ENCODE assay signal across 2 cellular contexts in the genomic region with DNA sequence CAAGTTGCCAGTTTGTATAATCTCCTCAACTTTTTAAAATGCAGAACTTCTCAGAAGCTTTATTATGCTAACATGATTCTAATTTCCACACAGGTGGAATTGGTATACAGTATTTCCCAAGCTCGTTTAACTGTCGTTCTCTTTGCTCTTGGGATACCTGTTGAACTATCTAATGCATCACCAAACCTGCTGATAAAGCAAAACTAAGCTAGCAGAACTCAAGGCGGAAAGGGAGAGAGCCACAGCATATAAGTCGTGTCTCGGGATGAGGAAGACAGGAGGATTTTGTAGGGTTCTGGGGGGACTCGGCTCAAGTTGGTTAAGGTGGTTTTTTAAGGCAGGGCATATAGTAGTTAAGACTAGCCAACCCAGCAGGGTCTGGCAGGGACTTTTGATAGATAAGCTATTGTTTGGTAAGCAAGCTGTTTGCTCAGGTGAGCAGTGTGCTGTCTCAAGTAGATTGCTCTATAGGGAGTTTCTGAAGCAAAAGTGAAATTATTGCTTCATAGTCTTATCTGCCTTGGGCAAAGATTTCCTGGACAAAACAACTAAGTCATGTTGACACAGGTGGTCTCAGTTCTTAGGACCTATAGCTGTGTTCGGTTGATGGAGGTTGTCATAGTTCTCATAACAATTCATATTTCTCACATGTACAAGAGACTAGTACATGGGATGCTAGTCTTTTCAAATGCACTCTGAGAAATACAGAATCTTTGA.
A peak's percentile ranks its signal among the peaks of the same experiment; 100 is the strongest.
TF ChIP-seq lines count a peak whose summit lies in the region.

No MANE protein-coding gene starts in this region.

TF ChIP-seq in GM23338, 12 proteins besides CTCF, POLR2A, EP300 and RAD21:
- TF ChIP-seq JUNB (IDR thresholded peaks at IDR 0.05; ENCODE audit: unreplicated experiment): no peak

TF ChIP-seq in K562, 482 proteins besides CTCF, POLR2A, EP300 and RAD21 (continues in another document):
- TF ChIP-seq TBP (optimal IDR thresholded peaks at IDR 0.05; ENCODE audit: low read depth, low read length) (no peak), ZNF143 (CRISPR knock-in tag; IDR thresholded peaks at IDR 0.05) (no peak), ZNF239 (CRISPR knock-in tag; IDR thresholded peaks at IDR 0.05) (no peak), ELF4 (CRISPR knock-in tag; IDR thresholded peaks at IDR 0.05) (no peak), MCM5 (IDR thresholded peaks at IDR 0.05; ENCODE audit: low read depth) (no peak), CEBPG (CRISPR knock-in tag; IDR thresholded peaks at IDR 0.05) (no peak), CEBPG (tag; conservative IDR thresholded peaks at IDR 0.05 in 1 of 2, IDR thresholded peaks at IDR 0.05 in 1 of 2) (peak; percentile 65 to 70), SIRT6 (IDR thresholded peaks at IDR 0.05; ENCODE audit: low read depth, low read length) (no peak), MAZ (CRISPR knock-in tag; conservative IDR thresholded peaks at IDR 0.05 in 1 of 2, IDR thresholded peaks at IDR 0.05 in 1 of 2) (no peak), RAD51 (IDR thresholded peaks at IDR 0.05; ENCODE audit: borderline replicate concordance, low read depth) (no peak), ZNF12 (CRISPR knock-in tag; IDR thresholded peaks at IDR 0.05) (no peak), HSF4 (CRISPR knock-in tag; IDR thresholded peaks at IDR 0.05; ENCODE audit: borderline replicate concordance) (no peak), MYNN (IDR thresholded peaks at IDR 0.05) (no peak), MYNN (CRISPR knock-in tag; IDR thresholded peaks at IDR 0.05) (no peak), TAF1 (IDR thresholded peaks at IDR 0.05; ENCODE audit: control insufficient read depth, extremely low read depth, insufficient read depth, low read length, severe bottlenecking) (no peak), SIN3B (IDR thresholded peaks at IDR 0.05; ENCODE audit: low read depth) (no peak), ZNF140 (CRISPR knock-in tag; IDR thresholded peaks at IDR 0.05) (no peak), POLR3A (IDR thresholded peaks at IDR 0.05; ENCODE audit: borderline replicate concordance, extremely low read depth, insufficient read depth, insufficient read length) (no peak), CHD4 (IDR thresholded peaks at IDR 0.05; ENCODE audit: insufficient read depth, insufficient replicate concordance, low read depth, low read length, poor library complexity, severe bottlenecking) (no peak), NCOA1 (IDR thresholded peaks at IDR 0.05; ENCODE audit: low read depth) (no peak), ZKSCAN8 (CRISPR knock-in tag; IDR thresholded peaks at IDR 0.05) (no peak), ZNF830 (CRISPR knock-in tag; IDR thresholded peaks at IDR 0.05) (no peak), TFAM (CRISPR knock-in tag; conservative IDR thresholded peaks at IDR 0.05) (no peak), ZNF316 (IDR thresholded peaks at IDR 0.05) (peak; percentile 72), KDM5B (IDR thresholded peaks at IDR 0.05; ENCODE audit: insufficient replicate concordance, low read depth, low read length) (no peak), ZC3H11A (IDR thresholded peaks at IDR 0.05; ENCODE audit: low read depth, low read length) (no peak), NFRKB (IDR thresholded peaks at IDR 0.05; ENCODE audit: low read depth) (no peak), NCOA2 (IDR thresholded peaks at IDR 0.05; ENCODE audit: partially characterized antibody in 2 of 2) (no peak), ZNF41 (CRISPR knock-in tag; conservative IDR thresholded peaks at IDR 0.05) (no peak), ZFPM2 (CRISPR knock-in tag; IDR thresholded peaks at IDR 0.05) (no peak), FOXJ2 (tag; IDR thresholded peaks at IDR 0.05) (no peak), STAT5A (IDR thresholded peaks at IDR 0.05; ENCODE audit: borderline replicate concordance, low read length) (no peak), HNRNPK (IDR thresholded peaks at IDR 0.05; ENCODE audit: low read depth, low read length, poor library complexity, severe bottlenecking) (no peak), CEBPB (tag; IDR thresholded peaks at IDR 0.05) (peak; percentile 64), ZNF165 (CRISPR knock-in tag; IDR thresholded peaks at IDR 0.05; ENCODE audit: borderline replicate concordance) (no peak), CBX8 (IDR thresholded peaks at IDR 0.05; ENCODE audit: borderline replicate concordance, extremely low read depth, low read depth, low read length, poor library complexity, severe bottlenecking) (no peak), ZNF174 (CRISPR knock-in tag; IDR thresholded peaks at IDR 0.05) (no peak), MEF2D (tag; conservative IDR thresholded peaks at IDR 0.05; ENCODE audit: low read depth) (no peak), NFATC3 (IDR thresholded peaks at IDR 0.05) (no peak), E2F3 (CRISPR knock-in tag; IDR thresholded peaks at IDR 0.05) (no peak), HMG20A (CRISPR knock-in tag; conservative IDR thresholded peaks at IDR 0.05) (no peak), MXI1 (IDR thresholded peaks at IDR 0.05; ENCODE audit: low read depth, low read length) (no peak), JUND (IDR thresholded peaks at IDR 0.05; ENCODE audit: borderline replicate concordance, low read depth, low read length) (no peak), JUND (tag; IDR thresholded peaks at IDR 0.05; ENCODE audit: borderline replicate concordance, low read depth, low read length) (no peak), SMAD4 (CRISPR knock-in tag; conservative IDR thresholded peaks at IDR 0.05) (no peak)
- TF ChIP-seq, protein P1, sequence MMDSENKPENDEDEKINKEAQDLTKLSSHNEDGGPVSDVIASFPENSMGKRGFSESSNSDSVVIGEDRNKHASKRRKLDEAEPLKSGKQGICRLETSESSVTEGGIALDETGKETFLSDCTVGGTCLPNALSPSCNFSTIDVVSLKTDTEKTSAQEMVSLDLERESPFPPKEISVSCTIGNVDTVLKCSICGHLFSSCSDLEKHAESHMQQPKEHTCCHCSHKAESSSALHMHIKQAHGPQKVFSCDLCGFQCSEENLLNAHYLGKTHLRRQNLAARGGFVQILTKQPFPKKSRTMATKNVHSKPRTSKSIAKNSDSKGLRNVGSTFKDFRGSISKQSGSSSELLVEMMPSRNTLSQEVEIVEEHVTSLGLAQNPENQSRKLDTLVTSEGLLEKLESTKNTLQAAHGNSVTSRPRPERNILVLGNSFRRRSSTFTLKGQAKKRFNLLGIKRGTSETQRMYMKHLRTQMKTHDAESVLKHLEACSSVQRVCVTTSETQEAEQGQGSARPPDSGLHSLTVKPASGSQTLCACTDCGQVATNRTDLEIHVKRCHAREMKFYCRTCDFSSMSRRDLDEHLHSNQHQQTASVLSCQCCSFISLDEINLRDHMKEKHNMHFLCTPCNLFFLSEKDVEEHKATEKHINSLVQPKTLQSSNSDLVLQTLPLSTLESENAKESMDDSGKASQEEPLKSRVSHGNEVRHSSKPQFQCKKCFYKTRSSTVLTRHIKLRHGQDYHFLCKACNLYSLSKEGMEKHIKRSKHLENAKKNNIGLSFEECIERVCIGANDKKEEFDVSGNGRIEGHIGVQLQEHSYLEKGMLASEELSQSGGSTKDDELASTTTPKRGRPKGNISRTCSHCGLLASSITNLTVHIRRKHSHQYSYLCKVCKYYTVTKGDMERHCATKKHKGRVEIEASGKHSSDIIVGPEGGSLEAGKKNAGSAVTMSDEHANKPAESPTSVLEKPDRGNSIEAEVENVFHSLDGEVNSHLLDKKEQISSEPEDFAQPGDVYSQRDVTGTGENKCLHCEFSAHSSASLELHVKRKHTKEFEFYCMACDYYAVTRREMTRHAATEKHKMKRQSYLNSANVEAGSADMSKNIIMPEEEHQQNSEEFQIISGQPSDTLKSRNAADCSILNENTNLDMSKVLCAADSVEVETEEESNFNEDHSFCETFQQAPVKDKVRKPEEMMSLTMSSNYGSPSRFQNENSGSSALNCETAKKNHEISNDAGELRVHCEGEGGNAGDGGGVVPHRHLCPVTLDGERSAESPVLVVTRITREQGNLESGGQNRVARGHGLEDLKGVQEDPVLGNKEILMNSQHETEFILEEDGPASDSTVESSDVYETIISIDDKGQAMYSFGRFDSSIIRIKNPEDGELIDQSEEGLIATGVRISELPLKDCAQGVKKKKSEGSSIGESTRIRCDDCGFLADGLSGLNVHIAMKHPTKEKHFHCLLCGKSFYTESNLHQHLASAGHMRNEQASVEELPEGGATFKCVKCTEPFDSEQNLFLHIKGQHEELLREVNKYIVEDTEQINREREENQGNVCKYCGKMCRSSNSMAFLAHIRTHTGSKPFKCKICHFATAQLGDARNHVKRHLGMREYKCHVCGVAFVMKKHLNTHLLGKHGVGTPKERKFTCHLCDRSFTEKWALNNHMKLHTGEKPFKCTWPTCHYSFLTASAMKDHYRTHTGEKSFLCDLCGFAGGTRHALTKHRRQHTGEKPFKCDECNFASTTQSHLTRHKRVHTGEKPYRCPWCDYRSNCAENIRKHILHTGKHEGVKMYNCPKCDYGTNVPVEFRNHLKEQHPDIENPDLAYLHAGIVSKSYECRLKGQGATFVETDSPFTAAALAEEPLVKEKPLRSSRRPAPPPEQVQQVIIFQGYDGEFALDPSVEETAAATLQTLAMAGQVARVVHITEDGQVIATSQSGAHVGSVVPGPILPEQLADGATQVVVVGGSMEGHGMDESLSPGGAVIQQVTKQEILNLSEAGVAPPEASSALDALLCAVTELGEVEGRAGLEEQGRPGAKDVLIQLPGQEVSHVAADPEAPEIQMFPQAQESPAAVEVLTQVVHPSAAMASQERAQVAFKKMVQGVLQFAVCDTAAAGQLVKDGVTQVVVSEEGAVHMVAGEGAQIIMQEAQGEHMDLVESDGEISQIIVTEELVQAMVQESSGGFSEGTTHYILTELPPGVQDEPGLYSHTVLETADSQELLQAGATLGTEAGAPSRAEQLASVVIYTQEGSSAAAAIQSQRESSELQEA (IDR thresholded peaks at IDR 0.05; ENCODE audit: low read depth): no peak
- TF ChIP-seq, protein P2, sequence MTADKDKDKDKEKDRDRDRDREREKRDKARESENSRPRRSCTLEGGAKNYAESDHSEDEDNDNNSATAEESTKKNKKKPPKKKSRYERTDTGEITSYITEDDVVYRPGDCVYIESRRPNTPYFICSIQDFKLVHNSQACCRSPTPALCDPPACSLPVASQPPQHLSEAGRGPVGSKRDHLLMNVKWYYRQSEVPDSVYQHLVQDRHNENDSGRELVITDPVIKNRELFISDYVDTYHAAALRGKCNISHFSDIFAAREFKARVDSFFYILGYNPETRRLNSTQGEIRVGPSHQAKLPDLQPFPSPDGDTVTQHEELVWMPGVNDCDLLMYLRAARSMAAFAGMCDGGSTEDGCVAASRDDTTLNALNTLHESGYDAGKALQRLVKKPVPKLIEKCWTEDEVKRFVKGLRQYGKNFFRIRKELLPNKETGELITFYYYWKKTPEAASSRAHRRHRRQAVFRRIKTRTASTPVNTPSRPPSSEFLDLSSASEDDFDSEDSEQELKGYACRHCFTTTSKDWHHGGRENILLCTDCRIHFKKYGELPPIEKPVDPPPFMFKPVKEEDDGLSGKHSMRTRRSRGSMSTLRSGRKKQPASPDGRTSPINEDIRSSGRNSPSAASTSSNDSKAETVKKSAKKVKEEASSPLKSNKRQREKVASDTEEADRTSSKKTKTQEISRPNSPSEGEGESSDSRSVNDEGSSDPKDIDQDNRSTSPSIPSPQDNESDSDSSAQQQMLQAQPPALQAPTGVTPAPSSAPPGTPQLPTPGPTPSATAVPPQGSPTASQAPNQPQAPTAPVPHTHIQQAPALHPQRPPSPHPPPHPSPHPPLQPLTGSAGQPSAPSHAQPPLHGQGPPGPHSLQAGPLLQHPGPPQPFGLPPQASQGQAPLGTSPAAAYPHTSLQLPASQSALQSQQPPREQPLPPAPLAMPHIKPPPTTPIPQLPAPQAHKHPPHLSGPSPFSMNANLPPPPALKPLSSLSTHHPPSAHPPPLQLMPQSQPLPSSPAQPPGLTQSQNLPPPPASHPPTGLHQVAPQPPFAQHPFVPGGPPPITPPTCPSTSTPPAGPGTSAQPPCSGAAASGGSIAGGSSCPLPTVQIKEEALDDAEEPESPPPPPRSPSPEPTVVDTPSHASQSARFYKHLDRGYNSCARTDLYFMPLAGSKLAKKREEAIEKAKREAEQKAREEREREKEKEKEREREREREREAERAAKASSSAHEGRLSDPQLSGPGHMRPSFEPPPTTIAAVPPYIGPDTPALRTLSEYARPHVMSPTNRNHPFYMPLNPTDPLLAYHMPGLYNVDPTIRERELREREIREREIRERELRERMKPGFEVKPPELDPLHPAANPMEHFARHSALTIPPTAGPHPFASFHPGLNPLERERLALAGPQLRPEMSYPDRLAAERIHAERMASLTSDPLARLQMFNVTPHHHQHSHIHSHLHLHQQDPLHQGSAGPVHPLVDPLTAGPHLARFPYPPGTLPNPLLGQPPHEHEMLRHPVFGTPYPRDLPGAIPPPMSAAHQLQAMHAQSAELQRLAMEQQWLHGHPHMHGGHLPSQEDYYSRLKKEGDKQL (CRISPR knock-in tag; IDR thresholded peaks at IDR 0.05; ENCODE audit: borderline replicate concordance): no peak
- TF ChIP-seq, protein P3, sequence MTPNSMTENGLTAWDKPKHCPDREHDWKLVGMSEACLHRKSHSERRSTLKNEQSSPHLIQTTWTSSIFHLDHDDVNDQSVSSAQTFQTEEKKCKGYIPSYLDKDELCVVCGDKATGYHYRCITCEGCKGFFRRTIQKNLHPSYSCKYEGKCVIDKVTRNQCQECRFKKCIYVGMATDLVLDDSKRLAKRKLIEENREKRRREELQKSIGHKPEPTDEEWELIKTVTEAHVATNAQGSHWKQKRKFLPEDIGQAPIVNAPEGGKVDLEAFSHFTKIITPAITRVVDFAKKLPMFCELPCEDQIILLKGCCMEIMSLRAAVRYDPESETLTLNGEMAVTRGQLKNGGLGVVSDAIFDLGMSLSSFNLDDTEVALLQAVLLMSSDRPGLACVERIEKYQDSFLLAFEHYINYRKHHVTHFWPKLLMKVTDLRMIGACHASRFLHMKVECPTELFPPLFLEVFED (CRISPR knock-in tag; conservative IDR thresholded peaks at IDR 0.05): no peak
- TF ChIP-seq, protein P4, sequence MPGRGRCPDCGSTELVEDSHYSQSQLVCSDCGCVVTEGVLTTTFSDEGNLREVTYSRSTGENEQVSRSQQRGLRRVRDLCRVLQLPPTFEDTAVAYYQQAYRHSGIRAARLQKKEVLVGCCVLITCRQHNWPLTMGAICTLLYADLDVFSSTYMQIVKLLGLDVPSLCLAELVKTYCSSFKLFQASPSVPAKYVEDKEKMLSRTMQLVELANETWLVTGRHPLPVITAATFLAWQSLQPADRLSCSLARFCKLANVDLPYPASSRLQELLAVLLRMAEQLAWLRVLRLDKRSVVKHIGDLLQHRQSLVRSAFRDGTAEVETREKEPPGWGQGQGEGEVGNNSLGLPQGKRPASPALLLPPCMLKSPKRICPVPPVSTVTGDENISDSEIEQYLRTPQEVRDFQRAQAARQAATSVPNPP (IDR thresholded peaks at IDR 0.05; ENCODE audit: borderline replicate concordance, insufficient read depth, insufficient read length): no peak
- TF ChIP-seq, protein P5, sequence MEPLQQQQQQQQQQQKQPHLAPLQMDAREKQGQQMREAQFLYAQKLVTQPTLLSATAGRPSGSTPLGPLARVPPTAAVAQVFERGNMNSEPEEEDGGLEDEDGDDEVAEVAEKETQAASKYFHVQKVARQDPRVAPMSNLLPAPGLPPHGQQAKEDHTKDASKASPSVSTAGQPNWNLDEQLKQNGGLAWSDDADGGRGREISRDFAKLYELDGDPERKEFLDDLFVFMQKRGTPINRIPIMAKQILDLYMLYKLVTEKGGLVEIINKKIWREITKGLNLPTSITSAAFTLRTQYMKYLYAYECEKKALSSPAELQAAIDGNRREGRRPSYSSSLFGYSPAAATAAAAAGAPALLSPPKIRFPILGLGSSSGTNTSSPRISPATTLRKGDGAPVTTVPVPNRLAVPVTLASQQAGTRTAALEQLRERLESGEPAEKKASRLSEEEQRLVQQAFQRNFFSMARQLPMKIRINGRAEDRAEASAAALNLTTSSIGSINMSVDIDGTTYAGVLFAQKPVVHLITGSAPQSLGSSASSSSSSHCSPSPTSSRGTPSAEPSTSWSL (CRISPR knock-in tag; IDR thresholded peaks at IDR 0.05; ENCODE audit: borderline replicate concordance): no peak
